ENCODE assay signal across 10 cellular contexts in the genomic region with DNA sequence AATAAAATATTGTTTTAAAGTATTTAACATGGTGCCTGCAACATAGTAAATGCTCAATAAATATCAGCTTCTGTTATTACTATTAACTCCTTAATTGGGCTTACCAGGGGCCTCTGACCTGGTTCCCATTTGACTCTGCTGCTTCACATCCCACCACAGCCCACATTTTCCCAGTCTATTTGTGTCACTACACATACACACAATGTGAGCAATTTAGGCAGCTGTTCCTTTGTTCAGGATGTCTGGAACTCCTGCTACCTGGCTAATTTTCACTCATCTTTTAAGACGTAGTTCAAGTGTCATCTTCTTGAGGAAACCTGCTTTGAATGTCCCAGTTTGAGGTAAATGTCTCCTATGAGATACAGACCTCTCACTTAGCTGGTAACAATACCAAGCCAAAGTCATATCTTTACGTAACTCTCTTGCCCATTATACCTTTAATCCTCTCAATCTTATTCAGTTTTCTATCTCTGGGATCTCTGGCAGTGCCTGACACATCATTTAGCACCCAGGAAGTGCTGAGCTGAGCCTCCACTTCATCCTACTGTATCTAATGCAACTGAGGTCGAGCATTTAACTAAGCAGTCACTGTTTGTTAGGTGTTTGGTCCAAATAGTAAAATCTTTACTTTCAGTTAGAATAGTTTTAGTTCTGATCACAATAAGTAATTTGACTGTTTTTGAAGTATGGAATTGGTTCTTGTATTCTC. TPM values are rescaled to one million over a fixed set of nuclear protein-coding genes. Genes with fewer than 3 reads are reported as not detected.
DNase-seq lines count a peak whose midpoint lies in the region; ATAC-seq and TF ChIP-seq lines count a peak whose summit lies in the region.
"Had no signal": no experiment of that assay in that cellular context is flagged by ENCODE, and none has a peak within 500 bp of the region (broad histone marks: within the 10 kb centered on the region; RNA-seq: fewer than 3 reads in every experiment).

No MANE protein-coding gene starts in this region.

- H3K4me1 ChIP-seq in Caco-2 = peaks cover 71% of the 10 kb centered on the region
- peaks cover 0 to 80% (median 58%) of the 10 kb centered on the region in 4 donors for H3K4me1 ChIP-seq in sigmoid colon

- H3K27ac Mint-ChIP-seq in Caco-2 (ENCODE audit: unreplicated experiment) = peak overlapping the region; percentile 0
- peak overlapping the region; percentile 69 to 88 for H3K27ac Mint-ChIP-seq in effector memory CD8-positive, alpha-beta T cell
- no peak overlapping the region for H3K27ac Mint-ChIP-seq in chondrocyte (ENCODE audit: unreplicated experiment)

- intact Hi-C loops in Caco-2 (cut with micrococcal nuclease; ENCODE audit: unreplicated experiment) (no loop called here), sigmoid colon (cut with DNase I) (no loop called here)

- DNase-seq in Caco-2 = no peak
- DNase-seq in NCI-H69 (lab: John Stamatoyannopoulos, UW) = peak; percentile 3
- DNase-seq in effector memory CD8-positive, alpha-beta T cell = no peak
- no peak for DNase-seq in sigmoid colon
- DNase-seq in chondrocyte (ENCODE audit: low spot score) = no peak
- no peak for DNase-seq in NOMO-1 treated with DMSO at 0.1 percent for 48 hours (lab: John Stamatoyannopoulos, UW; ENCODE audit: unreplicated experiment)
- DNase-seq: activated CD8-positive, alpha-beta memory T cell treated with anti-CD3 and anti-CD28 coated beads, Interleukin-2, amount 50 U/mL, for 48 hours had no signal

- peaks cover 52% of the 10 kb centered on the region for H3K4me1 Mint-ChIP-seq in Caco-2 (ENCODE audit: low read depth, unreplicated experiment)
- H3K4me1 Mint-ChIP-seq in effector memory CD8-positive, alpha-beta T cell (ENCODE audit: low read depth in 2 of 2) = peaks cover 52 to 76% of the 10 kb centered on the region in 2 donors
- peaks cover 60% of the 10 kb centered on the region for H3K4me1 Mint-ChIP-seq in chondrocyte (ENCODE audit: low read depth)

- H3K27me3 Mint-ChIP-seq in Caco-2 (ENCODE audit: insufficient read depth, unreplicated experiment) (no peaks in the 10 kb centered on the region), chondrocyte (ENCODE audit: low read depth) (no peaks in the 10 kb centered on the region)
- no peaks in the 10 kb centered on the region for H3K27me3 Mint-ChIP-seq in effector memory CD8-positive, alpha-beta T cell

- no peaks in the 10 kb centered on the region for H3K27me3 ChIP-seq in Caco-2 (replicated peaks; ENCODE audit: control insufficient read depth, insufficient read depth, low read length)
- no peaks in the 10 kb centered on the region for H3K27me3 ChIP-seq in sigmoid colon

- H3K36me3 ChIP-seq in Caco-2 (ENCODE audit: control insufficient read depth, insufficient read depth, low read length) (peaks cover 3% of the 10 kb centered on the region), sigmoid colon (no peaks in the 10 kb centered on the region)

- no peaks in the 10 kb centered on the region for H3K9me3 Mint-ChIP-seq in Caco-2 (ENCODE audit: unreplicated experiment)
- no peaks in the 10 kb centered on the region for H3K9me3 Mint-ChIP-seq in effector memory CD8-positive, alpha-beta T cell
- no peaks in the 10 kb centered on the region for H3K9me3 Mint-ChIP-seq in chondrocyte (ENCODE audit: low read depth)

- H3K4me3 ChIP-seq in Caco-2 (ENCODE audit: low read depth, low read length) = no peak overlapping the region
- H3K4me3 ChIP-seq in sigmoid colon = peak overlapping the region in 2 of 4 donors; percentile 2 to 95

- WGBS in sigmoid colon, 2 donors = 40 to 66% methylated on average over 3 of the region's 3 CpGs

- peaks cover 54% of the 10 kb centered on the region for H3K36me3 Mint-ChIP-seq in Caco-2 (ENCODE audit: insufficient read depth, unreplicated experiment)
- peaks cover 16% of the 10 kb centered on the region for H3K36me3 Mint-ChIP-seq in effector memory CD8-positive, alpha-beta T cell (ENCODE audit: insufficient read depth)
- no peaks in the 10 kb centered on the region for H3K36me3 Mint-ChIP-seq in chondrocyte (ENCODE audit: low read depth)

- no TSS peak for BruUV-seq in Caco-2 (replicated peaks; lab: Mats Ljungman, UMichigan)

- CTCF ChIA-PET in Caco-2 (lab: Charles Lee) = no interaction called here

- no peak for TF ChIP-seq EP300 in sigmoid colon (IDR thresholded peaks at IDR 0.05)

- peak overlapping the region; percentile 50 for H3K4me3 Mint-ChIP-seq in Caco-2 (ENCODE audit: unreplicated experiment)
- peak overlapping the region; percentile 93 to 94 for H3K4me3 Mint-ChIP-seq in effector memory CD8-positive, alpha-beta T cell
- no peak overlapping the region for H3K4me3 Mint-ChIP-seq in chondrocyte (ENCODE audit: unreplicated experiment)

- POLR2A ChIA-PET in Caco-2 (lab: Charles Lee) = no interaction called here

- TF ChIP-seq CTCF in Caco-2 (IDR thresholded peaks at IDR 0.05; ENCODE audit: insufficient read depth in 1 of 2, low read depth in 1 of 2, low read length in 1 of 2, severe bottlenecking in 1 of 2, unreplicated experiment in 1 of 2) (no peak), sigmoid colon (IDR thresholded peaks at IDR 0.05) (no peak), chondrocyte (IDR thresholded peaks at IDR 0.05) (no peak)

- no peak for TF ChIP-seq POLR2A in sigmoid colon (IDR thresholded peaks at IDR 0.05)

- H3K9me3 ChIP-seq in Caco-2 (no peaks in the 10 kb centered on the region), sigmoid colon (no peaks in the 10 kb centered on the region)

- peak overlapping the region; percentile 95 to 99 (median 98) for H3K27ac ChIP-seq in sigmoid colon

- ATAC-seq in effector memory CD8-positive, alpha-beta T cell (replicated peaks) = no peak
- no peak for ATAC-seq in HG02852 (IDR thresholded peaks at IDR 0.05; ENCODE audit: unreplicated experiment)
- ATAC-seq in GM18867 (IDR thresholded peaks at IDR 0.05; ENCODE audit: unreplicated experiment) = no peak

RNA-seq across cellular contexts. Expression of a gene that starts 4.5 kb away (rescaled TPM):
- total RNA-seq in Caco-2 (2022) (40.5 and 41.9 TPM in 2 replicates), sigmoid colon (100 to 1,000 TPM; 215 to 243 (median 234) TPM), chondrocyte (25.7 to 52.2 TPM (median 28.4 TPM) in 3 replicates)
- 10 to 100 TPM in 2 of 3 donors, 1 to 10 TPM in 1; 9.9 to 56.4 (median 32.4) TPM for polyA plus RNA-seq in sigmoid colon
- polyA plus RNA-seq: neural cell had no signal
